14 cellular contexts compared by ENCODE assay signal in genomic region chr6:151822252-151823111, GRCh38. TPM values are rescaled to one million over a fixed set of nuclear protein-coding genes. Genes with fewer than 3 reads are reported as not detected.
DNase-seq lines count a peak whose midpoint lies in the region; ATAC-seq and TF ChIP-seq lines count a peak whose summit lies in the region.
"Had no signal": no experiment of that assay in that cellular context is flagged by ENCODE, and none has a peak within 500 bp of the region (broad histone marks: within the 10 kb centered on the region; RNA-seq: fewer than 3 reads in every experiment).

No MANE protein-coding gene starts in this region.

- DNase-seq in NAMALWA (ENCODE audit: low spot score) (peak; percentile 6), caudate nucleus (lab: John Stamatoyannopoulos, UW) (no peak), glutamatergic neuron (no peak), D341Med (ENCODE audit: low spot score) (no peak)
- DNase-seq in stimulated activated effector memory CD8-positive, alpha-beta T cell treated with anti-CD3 and anti-CD28 coated beads, Interleukin-12 subunit alpha, Interleukin-12 subunit beta, amount 100 ng/mL, for 72 hours (ENCODE audit: low spot score in 2 of 2) = no peak
- DNase-seq: activated naive CD4-positive, alpha-beta T cell treated with anti-CD3 and anti-CD28 coated beads, Interleukin-2, amount 10 ng/mL, durations not matched to agents 7 days and 5 days; BE2C; colonic mucosa; mammary epithelial cell; NCI-H1436 treated with DMSO at 0.1 percent for 48 hours had no signal

- H3K27me3 Mint-ChIP-seq in glutamatergic neuron (ENCODE audit: unreplicated experiment) = no peaks in the 10 kb centered on the region

- no peaks in the 10 kb centered on the region for H3K4me1 Mint-ChIP-seq in stimulated activated effector memory CD8-positive, alpha-beta T cell treated with anti-CD3 and anti-CD28 coated beads, Interleukin-12 subunit alpha, Interleukin-12 subunit beta, amount 100 ng/mL, for 72 hours
- H3K4me1 Mint-ChIP-seq in glutamatergic neuron (ENCODE audit: low read depth, unreplicated experiment) = no peaks in the 10 kb centered on the region
- H3K4me1 Mint-ChIP-seq: activated naive CD4-positive, alpha-beta T cell treated with anti-CD3 and anti-CD28 coated beads, Interleukin-2, amount 10 ng/mL, durations not matched to agents 7 days and 5 days had no signal

- ATAC-seq in GM18502 (IDR thresholded peaks at IDR 0.05; ENCODE audit: poor library complexity, unreplicated experiment) (peak; percentile 99), GM21360 (IDR thresholded peaks at IDR 0.05; ENCODE audit: unreplicated experiment) (peak; percentile 99), HG02981 (IDR thresholded peaks at IDR 0.05; ENCODE audit: unreplicated experiment) (peak; percentile 92)
- ATAC-seq in stimulated activated effector memory CD8-positive, alpha-beta T cell treated with anti-CD3 and anti-CD28 coated beads, Interleukin-12 subunit alpha, Interleukin-12 subunit beta, amount 100 ng/mL, for 72 hours = no peak

- no peaks in the 10 kb centered on the region for H3K9me3 Mint-ChIP-seq in stimulated activated effector memory CD8-positive, alpha-beta T cell treated with anti-CD3 and anti-CD28 coated beads, Interleukin-12 subunit alpha, Interleukin-12 subunit beta, amount 100 ng/mL, for 72 hours
- H3K9me3 Mint-ChIP-seq in glutamatergic neuron (ENCODE audit: unreplicated experiment) = no peaks in the 10 kb centered on the region

- no peak overlapping the region for H3K4me3 Mint-ChIP-seq in stimulated activated effector memory CD8-positive, alpha-beta T cell treated with anti-CD3 and anti-CD28 coated beads, Interleukin-12 subunit alpha, Interleukin-12 subunit beta, amount 100 ng/mL, for 72 hours
- no peak overlapping the region for H3K4me3 Mint-ChIP-seq in glutamatergic neuron (ENCODE audit: unreplicated experiment)
- H3K4me3 Mint-ChIP-seq: activated naive CD4-positive, alpha-beta T cell treated with anti-CD3 and anti-CD28 coated beads, Interleukin-2, amount 10 ng/mL, durations not matched to agents 7 days and 5 days had no signal

- H3K36me3 Mint-ChIP-seq in stimulated activated effector memory CD8-positive, alpha-beta T cell treated with anti-CD3 and anti-CD28 coated beads, Interleukin-12 subunit alpha, Interleukin-12 subunit beta, amount 100 ng/mL, for 72 hours = no peaks in the 10 kb centered on the region
- H3K36me3 Mint-ChIP-seq in glutamatergic neuron (ENCODE audit: unreplicated experiment) = no peaks in the 10 kb centered on the region
- H3K36me3 Mint-ChIP-seq: activated naive CD4-positive, alpha-beta T cell treated with anti-CD3 and anti-CD28 coated beads, Interleukin-2, amount 10 ng/mL, durations not matched to agents 7 days and 5 days had no signal

- TF ChIP-seq CTCF in glutamatergic neuron (IDR thresholded peaks at IDR 0.05; ENCODE audit: partially characterized antibody, unreplicated experiment) = no peak

- no peak overlapping the region for H3K27ac Mint-ChIP-seq in stimulated activated effector memory CD8-positive, alpha-beta T cell treated with anti-CD3 and anti-CD28 coated beads, Interleukin-12 subunit alpha, Interleukin-12 subunit beta, amount 100 ng/mL, for 72 hours
- no peak overlapping the region for H3K27ac Mint-ChIP-seq in glutamatergic neuron (ENCODE audit: unreplicated experiment)
- H3K27ac Mint-ChIP-seq: activated naive CD4-positive, alpha-beta T cell treated with anti-CD3 and anti-CD28 coated beads, Interleukin-2, amount 10 ng/mL, durations not matched to agents 7 days and 5 days had no signal

- H3K27ac ChIP-seq in caudate nucleus (ENCODE audit: low read depth, low read length) = no peak overlapping the region
- H3K27ac ChIP-seq: colonic mucosa, Peyer's patch had no signal

RNA-seq across cellular contexts. Expression of gene ESR1, which starts 15.0 kb away (rescaled TPM):
- total RNA-seq in glutamatergic neuron (ENCODE audit: unreplicated experiment) = not detected
